ENCODE assay signal across 9 cellular contexts in genomic region chr14:99604766-99605298, GRCh38. TPM values are rescaled to one million over a fixed set of nuclear protein-coding genes. Genes with fewer than 3 reads are reported as not detected.
DNase-seq lines count a peak whose midpoint lies in the region; ATAC-seq and TF ChIP-seq lines count a peak whose summit lies in the region.
"Had no signal": no experiment of that assay in that cellular context is flagged by ENCODE, and none has a peak within 500 bp of the region (broad histone marks: within the 10 kb centered on the region; RNA-seq: fewer than 3 reads in every experiment).

No MANE protein-coding gene starts in this region.

- in situ Hi-C loops in KBM-7 (cut with MboI; ENCODE audit: low pct_unique_long_range_greater_than_20kb, low sequenced_read_pairs): no loop called here

- TF ChIP-seq CTCF in sigmoid colon (IDR thresholded peaks at IDR 0.05): no peak

- no peaks in the 10 kb centered on the region for H3K27me3 ChIP-seq in sigmoid colon

- H3K4me3 ChIP-seq in sigmoid colon: peak overlapping the region; percentile 76 to 89 (median 80)

- intact Hi-C loops in left ventricle myocardium superior (cut with micrococcal nuclease) (no loop called here), sigmoid colon (cut with DNase I) (loop anchor here (2.0 to 5.0 kb wide), 3 partner anchors 18 to 68 kb away; no protein-coding TSS in a partner anchor)

- DNase-seq in D341Med (ENCODE audit: low spot score) (peak; percentile 79), LHCN-M2 (ENCODE audit: low read depth) (peak; percentile 24), left ventricle myocardium superior (peak; percentile 64), sigmoid colon (no peak), MV-4-11 (lab: John Stamatoyannopoulos, UW) (no peak), KBM-7 (no peak)
- DNase-seq in activated naive CD4-positive, alpha-beta T cell treated with anti-CD3 and anti-CD28 coated beads, Interleukin-2, amount 50 U/mL, for 16 hours: peak; percentile 50

- peaks cover 0 to 54% (median 35%) of the 10 kb centered on the region in 4 donors for H3K4me1 ChIP-seq in sigmoid colon

- peak; percentile 22 for ATAC-seq in GM21526 (IDR thresholded peaks at IDR 0.05; ENCODE audit: low FRiP score, unreplicated experiment)
- ATAC-seq in left ventricle myocardium superior: peak; percentile 43

- no peak for TF ChIP-seq EP300 in sigmoid colon (IDR thresholded peaks at IDR 0.05)

- H3K27ac ChIP-seq in sigmoid colon: peak overlapping the region; percentile 95 to 98 (median 96)

- 0 to 1% methylated on average over 50 of the region's 50 CpGs for WGBS in sigmoid colon, 2 donors

- no peaks in the 10 kb centered on the region for H3K9me3 ChIP-seq in sigmoid colon

- TF ChIP-seq POLR2A in sigmoid colon (IDR thresholded peaks at IDR 0.05): no peak

- no peaks in the 10 kb centered on the region for H3K36me3 ChIP-seq in sigmoid colon

RNA-seq across cellular contexts. Expression of gene CCDC85C, which starts 0.8 kb away (rescaled TPM):
- total RNA-seq in LHCN-M2 (2014; rRNA removed): 1.9 and 2.4 TPM in 2 replicates
- 5.3 TPM for polyA plus RNA-seq in LHCN-M2 (2012)
- total RNA-seq in left ventricle myocardium superior: 49.3 TPM
- 10 to 100 TPM; 11.4 to 31.9 (median 23.9) TPM for total RNA-seq in sigmoid colon
- polyA plus RNA-seq in sigmoid colon: 10 to 100 TPM; 12.6 to 79.0 (median 49.9) TPM

RNA-seq across cellular contexts. Expression of gene HHIPL1, which starts 40.1 kb away (rescaled TPM):
- total RNA-seq in LHCN-M2 (2014; rRNA removed) (0.45 and 0.92 TPM in 2 replicates), left ventricle myocardium superior (1.5 TPM), sigmoid colon (10 to 100 TPM in 1 of 4 donors, 1 to 10 TPM in 3; 3.6 to 10.8 (median 7.0) TPM)
- polyA plus RNA-seq in LHCN-M2 (2012): 1.1 TPM
- under 1 TPM in 1 of 3 donors, not detected in 2; 0.80 TPM for polyA plus RNA-seq in sigmoid colon
- total RNA-seq: activated CD8-positive, alpha-beta memory T cell treated with anti-CD3 and anti-CD28 coated beads for 36 hours had no signal

Comparison
In these comparisons a context has a peak if more than half of its experiments do, and no peak if none do; other contexts are left out.
1. DNase-seq: peak in D341Med (single experiment), LHCN-M2 (single experiment), activated naive CD4-positive, alpha-beta T cell treated with anti-CD3 and anti-CD28 coated beads, Interleukin-2, amount 50 U/mL, for 16 hours (single experiment) and left ventricle myocardium superior (single experiment); none in sigmoid colon (single experiment), MV-4-11 (single experiment) and KBM-7 (single experiment).